9 cellular contexts compared by ENCODE assay signal in genomic region chr15:91407237-91407889, GRCh38.
DNase-seq lines count a peak whose midpoint lies in the region; ATAC-seq and TF ChIP-seq lines count a peak whose summit lies in the region.
"Had no signal": no experiment of that assay in that cellular context is flagged by ENCODE, and none has a peak within 500 bp of the region (broad histone marks: within the 10 kb centered on the region; RNA-seq: fewer than 3 reads in every experiment).

No MANE protein-coding gene starts in this region.

- ATAC-seq in RWPE2 (ENCODE audit: low read depth) (peak; percentile 99), gastrocnemius medialis (no peak), HG02571 (IDR thresholded peaks at IDR 0.05; ENCODE audit: unreplicated experiment) (no peak), HG02852 (IDR thresholded peaks at IDR 0.05; ENCODE audit: unreplicated experiment) (no peak)

- no peaks in the 10 kb centered on the region for H4K20me1 ChIP-seq in BLaER1 treated with 17β-estradiol and CSF1 and Interleukin-3, amounts not matched to agents 10 nM and 100 nM
- H4K20me1 ChIP-seq in H9 (ENCODE audit: control insufficient read depth, insufficient read depth, insufficient read length): no peaks in the 10 kb centered on the region

- intact Hi-C loops in left ventricle myocardium inferior (cut with micrococcal nuclease) (no loop called here), gastrocnemius medialis (cut with DNase I; ENCODE audit: low total_unique reads) (no loop called here)

- H2BK5ac ChIP-seq in H9 (ENCODE audit: insufficient read length, low read length): no peak overlapping the region

- no peaks in the 10 kb centered on the region for H3K27me3 Mint-ChIP-seq in H9 (ENCODE audit: low read depth)

- no peak overlapping the region for H2BK20ac ChIP-seq in H9 (ENCODE audit: low read depth, low read length, poor library complexity, severe bottlenecking)

- no peak overlapping the region for H2AFZ ChIP-seq in H9 (ENCODE audit: low read length)

- H2AK5ac ChIP-seq in H9 (ENCODE audit: insufficient read length, low read length): no peak overlapping the region

- peaks cover 3 to 5% of the 10 kb centered on the region in 2 experiments; a peak in 3 of 4 replicates for H3K4me1 Mint-ChIP-seq in H9

- H3K4me2 ChIP-seq in BLaER1 treated with 17β-estradiol and CSF1 and Interleukin-3, amounts not matched to agents 10 nM and 100 nM: peak overlapping the region; percentile 3 to 77 (median 61); a peak in 21 of 22 replicates
- no peak overlapping the region for H3K4me2 ChIP-seq in H9 (ENCODE audit: insufficient read depth, insufficient read length, low read length)

- H3K79me1 ChIP-seq in H9 (ENCODE audit: insufficient read depth, low read depth, low read length, poor library complexity, severe bottlenecking): no peaks in the 10 kb centered on the region

- no peaks in the 10 kb centered on the region for H3K9me3 Mint-ChIP-seq in H9

- no peak for TF ChIP-seq CTCF in H9 (conservative IDR thresholded peaks at IDR 0.05)
- TF ChIP-seq CTCF in RWPE2 (IDR thresholded peaks at IDR 0.05; ENCODE audit: poor library complexity, severe bottlenecking): no peak
- TF ChIP-seq CTCF in left ventricle myocardium inferior (IDR thresholded peaks at IDR 0.05; ENCODE audit: borderline replicate concordance): no peak
- no peak for TF ChIP-seq CTCF in gastrocnemius medialis (IDR thresholded peaks at IDR 0.05 in 4 of 5, conservative IDR thresholded peaks at IDR 0.05 in 1 of 5)

- WGBS in H9 (ENCODE audit: extremely low coverage, insufficient read length, low lambda C conversion rate): no CpG with 5 or more reads among the region's 5 CpGs

- no peak for TF ChIP-seq POLR2A in gastrocnemius medialis (IDR thresholded peaks at IDR 0.05)

- peak overlapping the region in 4 of 11 experiments; percentile 11 to 45 (median 40); a peak in 6 of 22 replicates for H3K27ac ChIP-seq in BLaER1 treated with 17β-estradiol and CSF1 and Interleukin-3, amounts not matched to agents 10 nM and 100 nM
- H3K27ac ChIP-seq in H9 (ENCODE audit: insufficient read length, low read depth, low read length): no peak overlapping the region
- H3K27ac ChIP-seq in RWPE2 (ENCODE audit: poor library complexity, severe bottlenecking): peak overlapping the region; percentile 47
- peak overlapping the region; percentile 58 for H3K27ac ChIP-seq in left ventricle myocardium inferior (replicated peaks)
- no peak overlapping the region for H3K27ac ChIP-seq in gastrocnemius medialis
- H3K27ac ChIP-seq: brain microvascular endothelial cell had no signal

- no peak overlapping the region for H2BK12ac ChIP-seq in H9 (ENCODE audit: insufficient read length, low read depth, low read length)

- no peaks in the 10 kb centered on the region for H3K27me3 ChIP-seq in BLaER1 treated with 17β-estradiol and CSF1 and Interleukin-3, amounts not matched to agents 10 nM and 100 nM
- H3K27me3 ChIP-seq in H9 (ENCODE audit: insufficient read depth, low read length) (no peaks in the 10 kb centered on the region), RWPE2 (ENCODE audit: insufficient read depth, poor library complexity, severe bottlenecking) (no peaks in the 10 kb centered on the region), left ventricle myocardium inferior (ENCODE audit: low read depth) (no peaks in the 10 kb centered on the region), gastrocnemius medialis (no peaks in the 10 kb centered on the region)
- H3K27me3 ChIP-seq: brain microvascular endothelial cell had no signal

- no peak overlapping the region for H3K56ac ChIP-seq in H9 (ENCODE audit: insufficient read length, low read depth, low read length)

- no peak overlapping the region for H4K91ac ChIP-seq in H9 (ENCODE audit: insufficient read length, low read depth, low read length)

- no peak overlapping the region for H2BK120ac ChIP-seq in H9 (ENCODE audit: low read depth, low read length, poor library complexity, severe bottlenecking)

- no peak overlapping the region for H3K18ac ChIP-seq in H9 (ENCODE audit: insufficient read length, low read depth, low read length)

- H3K4ac ChIP-seq in H9 (ENCODE audit: low read depth, low read length): no peak overlapping the region

- DNase-seq in H9 (peak; percentile 42), RWPE2 (ENCODE audit: low spot score) (no peak), left ventricle myocardium inferior (peak; percentile 19), gastrocnemius medialis (no peak), cortex of kidney (lab: John Stamatoyannopoulos, UW) (no peak)
- DNase-seq: brain microvascular endothelial cell had no signal

- no peaks in the 10 kb centered on the region for H3K79me2 ChIP-seq in H9 (ENCODE audit: insufficient read depth, low read length)

- H3K4me3 Mint-ChIP-seq in H9: no peak overlapping the region

- peaks cover 12 to 35% (median 24%) of the 10 kb centered on the region in 10 experiments; a peak in 19 of 20 replicates for H3K4me1 ChIP-seq in BLaER1 treated with 17β-estradiol and CSF1 and Interleukin-3, amounts not matched to agents 10 nM and 100 nM
- H3K4me1 ChIP-seq in H9 (ENCODE audit: insufficient read depth, low read length): no peaks in the 10 kb centered on the region
- peaks cover 12% of the 10 kb centered on the region for H3K4me1 ChIP-seq in RWPE2 (ENCODE audit: insufficient read depth, poor library complexity, severe bottlenecking)
- peaks cover 27% of the 10 kb centered on the region for H3K4me1 ChIP-seq in left ventricle myocardium inferior
- H3K4me1 ChIP-seq in gastrocnemius medialis: peaks cover 6 to 17% of the 10 kb centered on the region in 2 donors

- H3K4me3 ChIP-seq in BLaER1 treated with 17β-estradiol and CSF1 and Interleukin-3, amounts not matched to agents 10 nM and 100 nM: no peak overlapping the region
- H3K4me3 ChIP-seq in RWPE2 (ENCODE audit: severe bottlenecking) (no peak overlapping the region), left ventricle myocardium inferior (no peak overlapping the region), gastrocnemius medialis (no peak overlapping the region)

- H3K36me3 ChIP-seq in BLaER1 treated with 17β-estradiol and CSF1 and Interleukin-3, amounts not matched to agents 10 nM and 100 nM: no peaks in the 10 kb centered on the region
- no peaks in the 10 kb centered on the region for H3K36me3 ChIP-seq in RWPE2 (ENCODE audit: low read depth)
- H3K36me3 ChIP-seq in left ventricle myocardium inferior: no peaks in the 10 kb centered on the region
- no peaks in the 10 kb centered on the region for H3K36me3 ChIP-seq in gastrocnemius medialis
- H3K36me3 ChIP-seq: brain microvascular endothelial cell had no signal

- H3K27ac Mint-ChIP-seq in H9: peak overlapping the region in 1 of 3 experiments; percentile 26; a peak in 1 of 7 replicates

- no peak overlapping the region; the same call in 1 of the 2 replicates for H3K14ac ChIP-seq in H9 (ENCODE audit: insufficient read depth, low read length)

- in situ Hi-C loops in gastrocnemius medialis (cut with MboI; ENCODE audit: low sequenced_read_pairs in 4 of 4): no loop called here

- H3K23ac ChIP-seq in H9 (ENCODE audit: insufficient read length, low read depth, low read length): no peak overlapping the region

- H3K36me3 Mint-ChIP-seq in H9 (ENCODE audit: insufficient read depth in 1 of 3, low read depth in 3 of 3): no peaks in the 10 kb centered on the region

- no peaks in the 10 kb centered on the region; a peak in 1 of 22 replicates for H3K9me3 ChIP-seq in BLaER1 treated with 17β-estradiol and CSF1 and Interleukin-3, amounts not matched to agents 10 nM and 100 nM (replicated peaks in 1 of 11)
- H3K9me3 ChIP-seq in H9 (ENCODE audit: control insufficient read depth, low read depth, low read length) (no peaks in the 10 kb centered on the region), RWPE2 (ENCODE audit: severe bottlenecking) (no peaks in the 10 kb centered on the region), left ventricle myocardium inferior (replicated peaks) (no peaks in the 10 kb centered on the region), gastrocnemius medialis (no peaks in the 10 kb centered on the region)

- no peak overlapping the region for H4K8ac ChIP-seq in H9 (replicated peaks; ENCODE audit: insufficient read length, low read depth, low read length)

- H3K23me2 ChIP-seq in H9 (ENCODE audit: insufficient read length, low read depth, low read length, poor library complexity, severe bottlenecking): no peaks in the 10 kb centered on the region

- no peak overlapping the region for H3K9ac ChIP-seq in BLaER1 treated with 17β-estradiol and CSF1 and Interleukin-3, amounts not matched to agents 10 nM and 100 nM
- H3K9ac ChIP-seq in H9 (ENCODE audit: extremely low read depth, insufficient read length, low read length): no peak overlapping the region

- no peak overlapping the region for H3T11ph ChIP-seq in H9 (ENCODE audit: low read length)

- no peak overlapping the region for H4K5ac ChIP-seq in H9 (ENCODE audit: insufficient read length, low read depth, low read length)

- no peak overlapping the region for H2BK15ac ChIP-seq in H9 (ENCODE audit: low read depth, low read length)

Comparison
In these comparisons a context has a peak if more than half of its experiments do, and no peak if none do; other contexts are left out.
1. H3K27ac ChIP-seq: peak in RWPE2 (single experiment) and left ventricle myocardium inferior (single experiment); none in H9 (single experiment) and gastrocnemius medialis (0 of 4).
2. DNase-seq: peak in H9 (single experiment) and left ventricle myocardium inferior (single experiment); none in RWPE2 (single experiment), gastrocnemius medialis (0 of 2) and cortex of kidney (single experiment).